ENCODE assay signal across 23 cellular contexts in genomic region chr22:38890377-38890776, GRCh38.
"Had no signal": no experiment of that assay in that cellular context is flagged by ENCODE, and none has a peak within 500 bp of the region (broad histone marks: within the 10 kb centered on the region; RNA-seq: fewer than 3 reads in every experiment).

No MANE protein-coding gene starts in this region.

- H3K27me3 ChIP-seq: dorsolateral prefrontal cortex had no signal

- H3K27ac ChIP-seq: coronary artery, dorsolateral prefrontal cortex, epithelial cell of prostate, esophagus squamous epithelium, gastrocnemius medialis, heart right ventricle, left lung, lower lobe of right lung had no signal

- DNase-seq: dermis blood vessel endothelial cell; dorsolateral prefrontal cortex; effector CD4-positive, alpha-beta T cell; effector memory CD4-positive, alpha-beta T cell; erythroblast; esophagus squamous epithelium; foreskin fibroblast; foreskin melanocyte; gastrocnemius medialis; glutamatergic neuron; head of caudate nucleus; heart right ventricle; hippocampal formation; left cardiac atrium; left lung; left ventricle myocardium superior; lower lobe of right lung; mesenchymal stem cell; mucosa of descending colon; naive B cell had no signal

- H3K4me3 ChIP-seq: coronary artery, dorsolateral prefrontal cortex, esophagus squamous epithelium, gastrocnemius medialis, heart right ventricle, left lung, lower lobe of right lung, mucosa of descending colon had no signal

- H3K36me3 ChIP-seq: esophagus squamous epithelium, gastrocnemius medialis, heart right ventricle, left lung, lower lobe of right lung had no signal

- H3K4me1 ChIP-seq: esophagus squamous epithelium, gastrocnemius medialis, heart right ventricle, left lung, lower lobe of right lung had no signal

- ATAC-seq: esophagus mucosa, gastrocnemius medialis, heart right ventricle, left cardiac atrium, left lung, left ventricle myocardium superior, lower lobe of right lung, mucosa of descending colon had no signal

- H3K9me3 ChIP-seq: esophagus squamous epithelium, gastrocnemius medialis, left lung, lower lobe of right lung, mucosa of descending colon had no signal
